In the genomic region with DNA sequence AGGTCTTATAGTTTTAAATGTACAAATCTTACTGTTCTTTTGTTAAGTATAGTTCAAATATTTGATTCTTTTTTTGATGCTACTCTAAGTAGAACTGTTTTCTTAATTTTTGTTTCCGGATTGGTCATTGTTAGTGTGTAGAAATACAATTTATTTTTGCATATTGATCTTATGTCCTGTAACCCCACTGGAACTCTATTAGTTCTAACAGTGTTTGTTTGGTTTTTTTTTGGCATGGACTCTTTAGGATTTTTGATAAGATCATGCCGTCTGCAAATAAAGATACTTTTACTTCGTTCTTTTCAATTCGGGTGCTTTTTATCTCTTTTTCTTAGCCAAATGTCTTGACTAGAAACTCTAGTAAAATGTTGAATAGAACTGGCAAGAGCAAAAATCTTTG, we compare ENCODE assay signal across 24 cellular contexts. TPM values are rescaled to one million over a fixed set of nuclear protein-coding genes. Genes with fewer than 3 reads are reported as not detected.
DNase-seq lines count a peak whose midpoint lies in the region; FAIRE-seq and TF ChIP-seq lines count a peak whose summit lies in the region.
"Had no signal": no experiment of that assay in that cellular context is flagged by ENCODE, and none has a peak within 500 bp of the region (broad histone marks: within the 10 kb centered on the region; RNA-seq: fewer than 3 reads in every experiment).

No MANE protein-coding gene starts in this region.

- H3K27me3 Mint-ChIP-seq in activated T-cell treated with anti-CD3 and anti-CD28 coated beads, Interleukin-2, amount 50 U/mL, for 24 hours = no peaks in the 10 kb centered on the region
- no peaks in the 10 kb centered on the region for H3K27me3 Mint-ChIP-seq in astrocyte (ENCODE audit: low read depth, unreplicated experiment)
- H3K27me3 Mint-ChIP-seq in H9 (ENCODE audit: low read depth) = no peaks in the 10 kb centered on the region
- H3K27me3 Mint-ChIP-seq in type B pancreatic cell = no peaks in the 10 kb centered on the region
- H3K27me3 Mint-ChIP-seq: CD4-positive, alpha-beta memory T cell had no signal

- H3K9ac ChIP-seq in astrocyte (ENCODE audit: low read length) (no peak overlapping the region), H9 (ENCODE audit: extremely low read depth, insufficient read length, low read length) (no peak overlapping the region)
- H3K9ac ChIP-seq: BLaER1 treated with 17β-estradiol and CSF1 and Interleukin-3, amounts not matched to agents 10 nM and 100 nM had no signal

- no peaks in the 10 kb centered on the region for H3K23me2 ChIP-seq in H9 (ENCODE audit: insufficient read length, low read depth, low read length, poor library complexity, severe bottlenecking)

- H3K4me3 Mint-ChIP-seq in activated T-cell treated with anti-CD3 and anti-CD28 coated beads, Interleukin-2, amount 50 U/mL, for 24 hours = no peak overlapping the region
- H3K4me3 Mint-ChIP-seq in astrocyte (ENCODE audit: unreplicated experiment) (no peak overlapping the region), H9 (no peak overlapping the region), type B pancreatic cell (no peak overlapping the region)
- H3K4me3 Mint-ChIP-seq: CD14-positive monocyte; CD4-positive, alpha-beta memory T cell; GM23338; HFFc6 had no signal

- H3K36me3 Mint-ChIP-seq in activated T-cell treated with anti-CD3 and anti-CD28 coated beads, Interleukin-2, amount 50 U/mL, for 24 hours (ENCODE audit: low read depth) = peaks cover 91% of the 10 kb centered on the region
- H3K36me3 Mint-ChIP-seq in astrocyte (ENCODE audit: low read depth, unreplicated experiment) (peaks cover 8% of the 10 kb centered on the region), H9 (ENCODE audit: insufficient read depth in 1 of 3, low read depth in 3 of 3) (peaks cover 0 to 55% (median 39%) of the 10 kb centered on the region in 3 experiments; a peak in 6 of 7 replicates), type B pancreatic cell (peaks cover 35% of the 10 kb centered on the region)

- no peak overlapping the region for H2BK5ac ChIP-seq in H9 (ENCODE audit: insufficient read length, low read length)

- no peak overlapping the region for H4K91ac ChIP-seq in H9 (ENCODE audit: insufficient read length, low read depth, low read length)

- TF ChIP-seq CTCF in astrocyte (IDR thresholded peaks at IDR 0.05; ENCODE audit: insufficient read depth, low read depth, low read length) = no peak
- no peak for TF ChIP-seq CTCF in H9 (conservative IDR thresholded peaks at IDR 0.05)
- no peak for TF ChIP-seq CTCF in type B pancreatic cell (conservative IDR thresholded peaks at IDR 0.05)

- no peak overlapping the region for H3K23ac ChIP-seq in H9 (ENCODE audit: insufficient read length, low read depth, low read length)

- peaks cover 28% of the 10 kb centered on the region for H3K36me3 ChIP-seq in astrocyte (ENCODE audit: insufficient read depth, low read length)

- H2BK15ac ChIP-seq in H9 (ENCODE audit: low read depth, low read length) = no peak overlapping the region

- H3K4me1 Mint-ChIP-seq in activated T-cell treated with anti-CD3 and anti-CD28 coated beads, Interleukin-2, amount 50 U/mL, for 24 hours (ENCODE audit: low read depth) = peaks cover 1% of the 10 kb centered on the region
- H3K4me1 Mint-ChIP-seq in astrocyte (ENCODE audit: low read depth, unreplicated experiment) (peaks cover 12% of the 10 kb centered on the region), H9 (no peaks in the 10 kb centered on the region), type B pancreatic cell (ENCODE audit: unreplicated experiment) (no peaks in the 10 kb centered on the region)
- H3K4me1 Mint-ChIP-seq: CD14-positive monocyte, GM23338 had no signal

- FAIRE-seq in A204.1 (lab: Jason Lieb, UNC) (peak; percentile 35), astrocyte (lab: Jason Lieb, UNC) (no peak)
- FAIRE-seq: A549, GM12891, GM18507 had no signal

- H3K4me3 ChIP-seq in astrocyte (ENCODE audit: insufficient read depth, low read depth, low read length) = no peak overlapping the region
- H3K4me3 ChIP-seq: A549; BLaER1 treated with 17β-estradiol and CSF1 and Interleukin-3, amounts not matched to agents 10 nM and 100 nM; GM23338; HAP-1 had no signal

- H3K14ac ChIP-seq in H9 (ENCODE audit: insufficient read depth, low read length) = no peak overlapping the region

- H3K27ac ChIP-seq in astrocyte (ENCODE audit: low read depth, low read length) = no peak overlapping the region
- H3K27ac ChIP-seq in H9 (ENCODE audit: insufficient read length, low read depth, low read length) = no peak overlapping the region
- H3K27ac ChIP-seq: 22Rv1; A549; BLaER1 treated with 17β-estradiol and CSF1 and Interleukin-3, amounts not matched to agents 10 nM and 100 nM had no signal

- H2BK20ac ChIP-seq in H9 (ENCODE audit: low read depth, low read length, poor library complexity, severe bottlenecking) = no peak overlapping the region

- H3K27me3 ChIP-seq in astrocyte (ENCODE audit: insufficient read depth, low read length) (no peaks in the 10 kb centered on the region), H9 (ENCODE audit: insufficient read depth, low read length) (no peaks in the 10 kb centered on the region)
- H3K27me3 ChIP-seq: BE2C; BLaER1 treated with 17β-estradiol and CSF1 and Interleukin-3, amounts not matched to agents 10 nM and 100 nM had no signal

- H3K18ac ChIP-seq in H9 (ENCODE audit: insufficient read length, low read depth, low read length) = no peak overlapping the region

- DNase-seq in activated T-cell treated with anti-CD3 and anti-CD28 coated beads, Interleukin-2, amount 50 U/mL, for 24 hours = no peak
- DNase-seq in activated T-cell treated with anti-CD3 and anti-CD28 coated beads for 4 hours = no peak
- no peak for DNase-seq in astrocyte (ENCODE audit: low read depth)
- no peak for DNase-seq in H9
- no peak for DNase-seq in type B pancreatic cell (ENCODE audit: extremely low spot score, unreplicated experiment)
- DNase-seq: ACHN; AML-193; BE2C; Calu3; CD4-positive, alpha-beta memory T cell; COR-L47; DMS53; DMS79 treated with DMSO at 0.1 percent for 48 hours; GF-D8 had no signal

- no peaks in the 10 kb centered on the region for H3K79me1 ChIP-seq in H9 (ENCODE audit: insufficient read depth, low read depth, low read length, poor library complexity, severe bottlenecking)

- WGBS in H9 (ENCODE audit: extremely low coverage, insufficient read length, low lambda C conversion rate) = no CpG with 5 or more reads among the region's 4 CpGs

- H4K20me1 ChIP-seq in astrocyte (ENCODE audit: insufficient read depth, low read length) (no peaks in the 10 kb centered on the region), H9 (ENCODE audit: control insufficient read depth, insufficient read depth, insufficient read length) (no peaks in the 10 kb centered on the region)
- H4K20me1 ChIP-seq: BLaER1 treated with 17β-estradiol and CSF1 and Interleukin-3, amounts not matched to agents 10 nM and 100 nM had no signal

- H2AK5ac ChIP-seq in H9 (ENCODE audit: insufficient read length, low read length) = no peak overlapping the region

- H3T11ph ChIP-seq in H9 (ENCODE audit: low read length) = no peak overlapping the region

- no peaks in the 10 kb centered on the region for H3K9me3 Mint-ChIP-seq in activated T-cell treated with anti-CD3 and anti-CD28 coated beads, Interleukin-2, amount 50 U/mL, for 24 hours
- no peaks in the 10 kb centered on the region for H3K9me3 Mint-ChIP-seq in astrocyte (ENCODE audit: unreplicated experiment)
- H3K9me3 Mint-ChIP-seq in H9 = no peaks in the 10 kb centered on the region
- H3K9me3 Mint-ChIP-seq in type B pancreatic cell = no peaks in the 10 kb centered on the region
- H3K9me3 Mint-ChIP-seq: CD14-positive monocyte; CD4-positive, alpha-beta memory T cell; GM23338; HFFc6 had no signal

- H2AFZ ChIP-seq in astrocyte (ENCODE audit: low read depth, low read length) = no peak overlapping the region
- no peak overlapping the region for H2AFZ ChIP-seq in H9 (ENCODE audit: low read length)
- H2AFZ ChIP-seq: GM23338 had no signal

- peak overlapping the region; percentile 23 for H3K27ac Mint-ChIP-seq in activated T-cell treated with anti-CD3 and anti-CD28 coated beads, Interleukin-2, amount 50 U/mL, for 24 hours
- peak overlapping the region; percentile 59 for H3K27ac Mint-ChIP-seq in astrocyte (ENCODE audit: unreplicated experiment)
- no peak overlapping the region for H3K27ac Mint-ChIP-seq in H9
- H3K27ac Mint-ChIP-seq in type B pancreatic cell = no peak overlapping the region
- H3K27ac Mint-ChIP-seq: CD14-positive monocyte, GM23338, HFFc6 had no signal

- H3K4me1 ChIP-seq in astrocyte (ENCODE audit: insufficient read depth, low read length) = no peaks in the 10 kb centered on the region
- no peaks in the 10 kb centered on the region for H3K4me1 ChIP-seq in H9 (ENCODE audit: insufficient read depth, low read length)
- H3K4me1 ChIP-seq: A549; BE2C; BLaER1 treated with 17β-estradiol and CSF1 and Interleukin-3, amounts not matched to agents 10 nM and 100 nM; HAP-1 had no signal

- no peak overlapping the region for H4K8ac ChIP-seq in H9 (replicated peaks; ENCODE audit: insufficient read length, low read depth, low read length)

- no peak overlapping the region for H4K5ac ChIP-seq in H9 (ENCODE audit: insufficient read length, low read depth, low read length)

- no peak overlapping the region for H3K4me2 ChIP-seq in astrocyte (ENCODE audit: low read length)
- H3K4me2 ChIP-seq in H9 (ENCODE audit: insufficient read depth, insufficient read length, low read length) = no peak overlapping the region
- H3K4me2 ChIP-seq: A549; BLaER1 treated with 17β-estradiol and CSF1 and Interleukin-3, amounts not matched to agents 10 nM and 100 nM; GM23338 had no signal

- H2BK12ac ChIP-seq in H9 (ENCODE audit: insufficient read length, low read depth, low read length) = no peak overlapping the region

- no peak overlapping the region for H3K4ac ChIP-seq in H9 (ENCODE audit: low read depth, low read length)

- no peak overlapping the region for H2BK120ac ChIP-seq in H9 (ENCODE audit: low read depth, low read length, poor library complexity, severe bottlenecking)

- no peak overlapping the region for H3K56ac ChIP-seq in H9 (ENCODE audit: insufficient read length, low read depth, low read length)

- H3K79me2 ChIP-seq in astrocyte (ENCODE audit: insufficient read depth, low read length) (no peaks in the 10 kb centered on the region), H9 (ENCODE audit: insufficient read depth, low read length) (no peaks in the 10 kb centered on the region)

- no peaks in the 10 kb centered on the region for H3K9me3 ChIP-seq in astrocyte (ENCODE audit: insufficient read depth, low read depth, low read length)
- H3K9me3 ChIP-seq in H9 (ENCODE audit: control insufficient read depth, low read depth, low read length) = no peaks in the 10 kb centered on the region
- H3K9me3 ChIP-seq: A549; BE2C; BLaER1 treated with 17β-estradiol and CSF1 and Interleukin-3, amounts not matched to agents 10 nM and 100 nM; HAP-1 had no signal

RNA-seq across cellular contexts. Expression of gene GDAP2, which starts 26.5 kb away (rescaled TPM):
- total RNA-seq in astrocyte = 27.6 and 31.6 TPM in 2 replicates
- 24.4 and 27.6 TPM in 2 replicates for total RNA-seq in H9 (2021)
- 20.4 and 25.9 TPM in 2 replicates for total RNA-seq in type B pancreatic cell (ENCODE audit: low replicate concordance)

RNA-seq across cellular contexts. Expression of gene WDR3, which starts 26.6 kb away (rescaled TPM):
- total RNA-seq in astrocyte = 31.8 and 37.0 TPM in 2 replicates
- total RNA-seq in H9 (2021) = 61.4 and 66.7 TPM in 2 replicates
- 29.6 and 36.9 TPM in 2 replicates for total RNA-seq in type B pancreatic cell (ENCODE audit: low replicate concordance)

Comparison
In these comparisons a context has a peak if more than half of its experiments do, and no peak if none do; other contexts are left out.
1. H3K27ac Mint-ChIP-seq: peak in activated T-cell treated with anti-CD3 and anti-CD28 coated beads, Interleukin-2, amount 50 U/mL, for 24 hours (single experiment) and astrocyte (single experiment); none in H9 (0 of 3) and type B pancreatic cell (single experiment).